17 cellular contexts compared by ENCODE assay signal in genomic region chr1:100528861-100529260, GRCh38. TPM values are rescaled to one million over a fixed set of nuclear protein-coding genes. Genes with fewer than 3 reads are reported as not detected.
DNase-seq lines count a peak whose midpoint lies in the region; FAIRE-seq and TF ChIP-seq lines count a peak whose summit lies in the region.
"Had no signal": no experiment of that assay in that cellular context is flagged by ENCODE, and none has a peak within 500 bp of the region (broad histone marks: within the 10 kb centered on the region; RNA-seq: fewer than 3 reads in every experiment).

No MANE protein-coding gene starts in this region.

- no peak for TF ChIP-seq EP300 in sigmoid colon (IDR thresholded peaks at IDR 0.05)

- H3K4me1 ChIP-seq in kidney (ENCODE audit: control insufficient read depth in 1 of 2, insufficient read depth in 1 of 2, low read depth in 1 of 2, low read length in 2 of 2) (peaks cover 0 to 2% of the 10 kb centered on the region in 2 donors), sigmoid colon (peaks cover 0 to 5% (median 0%) of the 10 kb centered on the region in 4 donors)

- intact Hi-C loops in kidney (cut with DNase I) (no loop called here), sigmoid colon (cut with DNase I) (no loop called here)

- no peak overlapping the region for H3K9ac ChIP-seq in kidney (ENCODE audit: low read length in 2 of 2)
- H3K9ac ChIP-seq: BLaER1 had no signal

- POLR2A ChIA-PET in AG04449 (lab: Yijun Ruan, JAX), result no interaction called here

- H3K27ac ChIP-seq in kidney (ENCODE audit: low read depth in 2 of 2, low read length in 2 of 2) (peak overlapping the region in 1 of 2 donors; percentile 49), sigmoid colon (peak overlapping the region in 2 of 4 donors; percentile 42 to 60)
- H3K27ac ChIP-seq: BLaER1, SJCRH30 had no signal

- FAIRE-seq in kidney (lab: Jason Lieb, UNC), result peak; percentile 11
- FAIRE-seq: TTC549 had no signal

- H3K4me3 ChIP-seq in AG04449 (ENCODE audit: low read depth, low read length) (no peak overlapping the region), kidney (ENCODE audit: low read length in 2 of 2) (no peak overlapping the region), sigmoid colon (no peak overlapping the region)
- H3K4me3 ChIP-seq: BLaER1, SJCRH30 had no signal

- H3K27me3 ChIP-seq in sigmoid colon, result no peaks in the 10 kb centered on the region
- H3K27me3 ChIP-seq: BLaER1, SJCRH30 had no signal

- CTCF ChIA-PET in AG04449 (lab: Yijun Ruan, JAX), result interaction anchor here (0.8 to 1.3 kb wide), 4 partner anchors 70 to 341 kb away, joined by 3 to 5 read pairs (median 3); no protein-coding TSS in a partner anchor

- DNase-seq in AG04449 (ENCODE audit: low read depth, low spot score) (peak; percentile 29), H4 (ENCODE audit: low spot score) (peak; percentile 54), astrocyte of the hippocampus (ENCODE audit: low read depth, low spot score) (peak; percentile 72), kidney (no peak), T-helper 2 cell (no peak), NCI-H82 (lab: John Stamatoyannopoulos, UW) (no peak), DMS114 treated with DMSO at 0.1 percent for 48 hours (lab: John Stamatoyannopoulos, UW; ENCODE audit: unreplicated experiment) (no peak), sigmoid colon (no peak)
- DNase-seq: activated CD8-positive, alpha-beta T cell treated with anti-CD3 and anti-CD28 coated beads for 36 hours; activated gamma-delta T cell; EL; NCI-H1417 treated with DMSO at 0.1 percent for 48 hours; SJCRH30; trophoblast cell had no signal

- no peak for TF ChIP-seq POLR2A in sigmoid colon (IDR thresholded peaks at IDR 0.05)

- 40 to 56% methylated on average over 2 of the region's 2 CpGs for WGBS in sigmoid colon, 2 donors

- H3K36me3 ChIP-seq in kidney (ENCODE audit: control insufficient read depth in 1 of 2, insufficient read depth in 2 of 2, low read length in 2 of 2) (no peaks in the 10 kb centered on the region), sigmoid colon (no peaks in the 10 kb centered on the region)
- H3K36me3 ChIP-seq: BLaER1, SJCRH30 had no signal

- no peaks in the 10 kb centered on the region for H3K9me3 ChIP-seq in kidney (ENCODE audit: control insufficient read depth in 1 of 2, low read length in 2 of 2)
- no peaks in the 10 kb centered on the region for H3K9me3 ChIP-seq in sigmoid colon
- H3K9me3 ChIP-seq: BLaER1, SJCRH30 had no signal

- TF ChIP-seq CTCF in AG04449 (IDR thresholded peaks at IDR 0.05; ENCODE audit: insufficient read depth, low read length, missing control alignments), result no peak
- no peak for TF ChIP-seq CTCF in kidney (IDR thresholded peaks at IDR 0.05; ENCODE audit: borderline replicate concordance, extremely low read depth, insufficient read depth)
- no peak for TF ChIP-seq CTCF in sigmoid colon (IDR thresholded peaks at IDR 0.05)

RNA-seq across cellular contexts. Expression of gene GPR88, which starts 9.1 kb away (rescaled TPM):
- total RNA-seq in H4 (2014; rRNA removed; shearing (Covaris generic)), result 0.04 TPM in 1 of 2 replicates, not detected in the other
- total RNA-seq in kidney, result 0.35 TPM
- polyA plus RNA-seq in kidney (ENCODE audit: insufficient read depth, low read depth, low replicate concordance), result 0.15 TPM
- total RNA-seq in sigmoid colon, result 1 to 10 TPM in 3 of 4 donors, under 1 TPM in 1; 0.83 to 5.7 (median 3.3) TPM
- polyA plus RNA-seq in sigmoid colon, result under 1 TPM in 1 of 3 donors, not detected in 2; 0.20 TPM
- total RNA-seq: epithelial cell of proximal tubule, SJCRH30 had no signal

Comparison
In these comparisons a context has a peak if more than half of its experiments do, and no peak if none do; other contexts are left out.
1. DNase-seq: peak in AG04449 (single experiment), H4 (single experiment) and astrocyte of the hippocampus (single experiment); none in kidney (single experiment), T-helper 2 cell (0 of 5), NCI-H82 (single experiment), DMS114 treated with DMSO at 0.1 percent for 48 hours (single experiment) and sigmoid colon (single experiment).